Comparison of ENCODE assay signal across 16 cellular contexts in genomic region chr2:122322815-122323214, GRCh38.
DNase-seq lines count a peak whose midpoint lies in the region; ATAC-seq, FAIRE-seq and TF ChIP-seq lines count a peak whose summit lies in the region.
"Had no signal": no experiment of that assay in that cellular context is flagged by ENCODE, and none has a peak within 500 bp of the region (broad histone marks: within the 10 kb centered on the region; RNA-seq: fewer than 3 reads in every experiment).

No MANE protein-coding gene starts in this region.

- DNase-seq in NCI-H82 (lab: John Stamatoyannopoulos, UW): peak; percentile 86
- DNase-seq in K562 (ENCODE audit: extremely low read depth in 1 of 4, low spot score in 3 of 4): no peak
- DNase-seq in iPS-NIHi7 (ENCODE audit: extremely low spot score): peak; percentile 30
- DNase-seq in Right ventricle myocardium superior: no peak
- no peak for DNase-seq in stimulated activated naive CD4-positive, alpha-beta T cell treated with Interleukin-2 at 50 U/mL for 16 hours (lab: John Stamatoyannopoulos, UW)
- no peak for DNase-seq in vagina (ENCODE audit: extremely low spot score in 2 of 2)
- DNase-seq in activated CD8-positive, alpha-beta T cell treated with anti-CD3 and anti-CD28 coated beads, Interleukin-2, amount 10 ng/mL, durations not matched to agents 7 days and 5 days: no peak
- DNase-seq: ACHN; Calu3; CD4-positive, CD25-positive, alpha-beta regulatory T cell; DMS 273 treated with DMSO at 0.1 percent for 48 hours; GM23248; H9; IMR-90 had no signal

- no peak for TF ChIP-seq EP300 in K562 (IDR thresholded peaks at IDR 0.05; ENCODE audit: low read length)

- no peak overlapping the region for H3K4me3 Mint-ChIP-seq in activated CD8-positive, alpha-beta T cell treated with anti-CD3 and anti-CD28 coated beads, Interleukin-2, amount 10 ng/mL, durations not matched to agents 7 days and 5 days
- H3K4me3 Mint-ChIP-seq: CD4-positive, CD25-positive, alpha-beta regulatory T cell; H9 had no signal

- CTCF ChIA-PET in K562 (lab: Yijun Ruan, JAX; ENCODE audit: low intra/inter-chr PET ratio): no interaction called here
- CTCF ChIA-PET in activated CD8-positive, alpha-beta T cell treated with anti-CD3 and anti-CD28 coated beads, Interleukin-2, amount 10 ng/mL, durations not matched to agents 7 days and 5 days (lab: Charles Lee): no interaction called here

- no peaks in the 10 kb centered on the region for H4K20me1 ChIP-seq in K562 (replicated peaks; ENCODE audit: control insufficient read depth, insufficient read depth, low read length)
- H4K20me1 ChIP-seq: BLaER1 treated with 17β-estradiol and CSF1 and Interleukin-3, amounts not matched to agents 10 nM and 100 nM had no signal

- FAIRE-seq in K562 (lab: Jason Lieb, UNC): peak; percentile 54
- FAIRE-seq: GM18507 had no signal

- ATAC-seq in K562 (no peak), Right ventricle myocardium superior (ENCODE audit: poor library complexity) (no peak)
- no peak for ATAC-seq in activated CD8-positive, alpha-beta T cell treated with anti-CD3 and anti-CD28 coated beads, Interleukin-2, amount 10 ng/mL, durations not matched to agents 7 days and 5 days

- no peaks in the 10 kb centered on the region for H3K9me3 Mint-ChIP-seq in activated CD8-positive, alpha-beta T cell treated with anti-CD3 and anti-CD28 coated beads, Interleukin-2, amount 10 ng/mL, durations not matched to agents 7 days and 5 days (ENCODE audit: insufficient read depth)

- TF ChIP-seq CTCF in K562 (IDR thresholded peaks at IDR 0.05 in 2 of 3, conservative IDR thresholded peaks at IDR 0.05 in 1 of 3; ENCODE audit: insufficient read depth in 2 of 3, low read depth in 1 of 3, low read length in 3 of 3) (no peak), vagina (IDR thresholded peaks at IDR 0.05) (no peak)

- H3K9me1 ChIP-seq in K562 (ENCODE audit: control insufficient read depth, insufficient read depth, low read length): no peaks in the 10 kb centered on the region

- TF ChIP-seq POLR2A in K562 (conservative IDR thresholded peaks at IDR 0.05): no peak
- TF ChIP-seq POLR2A in vagina (IDR thresholded peaks at IDR 0.05): no peak

- POLR2A ChIA-PET in K562 (lab: Yijun Ruan, JAX): no interaction called here
- POLR2A ChIA-PET in activated CD8-positive, alpha-beta T cell treated with anti-CD3 and anti-CD28 coated beads, Interleukin-2, amount 10 ng/mL, durations not matched to agents 7 days and 5 days (lab: Charles Lee): no interaction called here

- H3K27me3 ChIP-seq in K562 (ENCODE audit: control insufficient read depth in 2 of 2, insufficient read depth in 2 of 2, low read length in 2 of 2) (no peaks in the 10 kb centered on the region), vagina (no peaks in the 10 kb centered on the region)
- H3K27me3 ChIP-seq: BLaER1 treated with 17β-estradiol and CSF1 and Interleukin-3, amounts not matched to agents 10 nM and 100 nM had no signal

- no peak for TF ChIP-seq RAD21 in K562 (CRISPR knock-in tag; conservative IDR thresholded peaks at IDR 0.05 in 1 of 2, IDR thresholded peaks at IDR 0.05 in 1 of 2)

- in situ Hi-C loops in K562 (cut with MboI): no loop called here

- H3K9me3 ChIP-seq in K562 (replicated peaks; ENCODE audit: control insufficient read depth, insufficient read depth, low read depth, low read length): no peaks in the 10 kb centered on the region
- H3K9me3 ChIP-seq in vagina: no peaks in the 10 kb centered on the region
- H3K9me3 ChIP-seq: BLaER1 treated with 17β-estradiol and CSF1 and Interleukin-3, amounts not matched to agents 10 nM and 100 nM had no signal

- intact Hi-C loops in K562 (cut with micrococcal nuclease) (no loop called here), Right ventricle myocardium superior (cut with DNase I) (no loop called here), vagina (cut with DNase I) (no loop called here)

- no peak overlapping the region for H3K4me3 ChIP-seq in K562
- no peak overlapping the region for H3K4me3 ChIP-seq in vagina
- H3K4me3 ChIP-seq: BLaER1 treated with 17β-estradiol and CSF1 and Interleukin-3, amounts not matched to agents 10 nM and 100 nM; GM23248 had no signal

- no peaks in the 10 kb centered on the region for H3K36me3 Mint-ChIP-seq in activated CD8-positive, alpha-beta T cell treated with anti-CD3 and anti-CD28 coated beads, Interleukin-2, amount 10 ng/mL, durations not matched to agents 7 days and 5 days (ENCODE audit: low read depth)
- H3K36me3 Mint-ChIP-seq: CD4-positive, CD25-positive, alpha-beta regulatory T cell had no signal

- H3K27me3 Mint-ChIP-seq in activated CD8-positive, alpha-beta T cell treated with anti-CD3 and anti-CD28 coated beads, Interleukin-2, amount 10 ng/mL, durations not matched to agents 7 days and 5 days (ENCODE audit: low read depth): no peaks in the 10 kb centered on the region
- H3K27me3 Mint-ChIP-seq: CD4-positive, CD25-positive, alpha-beta regulatory T cell had no signal

- H3K9ac ChIP-seq in K562 (ENCODE audit: insufficient read depth in 1 of 2, low read depth in 2 of 2, low read length in 2 of 2): no peak overlapping the region
- H3K9ac ChIP-seq: BLaER1 treated with 17β-estradiol and CSF1 and Interleukin-3, amounts not matched to agents 10 nM and 100 nM; GM23248 had no signal

- H3K36me3 ChIP-seq in K562 (ENCODE audit: control insufficient read depth, insufficient read depth, low read length): no peaks in the 10 kb centered on the region
- no peaks in the 10 kb centered on the region for H3K36me3 ChIP-seq in vagina
- H3K36me3 ChIP-seq: BLaER1 treated with 17β-estradiol and CSF1 and Interleukin-3, amounts not matched to agents 10 nM and 100 nM had no signal

- no TSS peak for BruUV-seq in K562 (replicated peaks; lab: Mats Ljungman, UMichigan)

- H3K27ac ChIP-seq in K562 (ENCODE audit: extremely low read depth, low read depth, low read length): no peak overlapping the region
- no peak overlapping the region for H3K27ac ChIP-seq in vagina
- H3K27ac ChIP-seq: BLaER1 treated with 17β-estradiol and CSF1 and Interleukin-3, amounts not matched to agents 10 nM and 100 nM; GM23248 had no signal

- H3K27ac Mint-ChIP-seq in activated CD8-positive, alpha-beta T cell treated with anti-CD3 and anti-CD28 coated beads, Interleukin-2, amount 10 ng/mL, durations not matched to agents 7 days and 5 days: no peak overlapping the region
- H3K27ac Mint-ChIP-seq: CD4-positive, CD25-positive, alpha-beta regulatory T cell; H9 had no signal

- WGBS in K562 (ENCODE audit: insufficient coverage, low coverage, missing lambda C conversion rate): 3% methylated on average over 3 of the region's 3 CpGs

- no peak overlapping the region for H2AFZ ChIP-seq in K562 (ENCODE audit: low read depth, low read length)
- H2AFZ ChIP-seq: GM23248 had no signal

- no peaks in the 10 kb centered on the region for H3K4me1 ChIP-seq in K562 (replicated peaks in 1 of 2; ENCODE audit: control insufficient read depth in 2 of 2, insufficient read depth in 2 of 2, low read length in 2 of 2)
- H3K4me1 ChIP-seq in vagina: no peaks in the 10 kb centered on the region

- H3K4me2 ChIP-seq in K562 (ENCODE audit: insufficient read depth, low read length): no peak overlapping the region
- H3K4me2 ChIP-seq: BLaER1 treated with 17β-estradiol and CSF1 and Interleukin-3, amounts not matched to agents 10 nM and 100 nM had no signal

- no peaks in the 10 kb centered on the region for H3K79me2 ChIP-seq in K562 (ENCODE audit: control insufficient read depth, insufficient read depth, low read length)

- no peaks in the 10 kb centered on the region for H3K4me1 Mint-ChIP-seq in activated CD8-positive, alpha-beta T cell treated with anti-CD3 and anti-CD28 coated beads, Interleukin-2, amount 10 ng/mL, durations not matched to agents 7 days and 5 days (ENCODE audit: low read depth)
- H3K4me1 Mint-ChIP-seq: CD4-positive, CD25-positive, alpha-beta regulatory T cell had no signal

TF ChIP-seq in K562, 482 proteins besides CTCF, POLR2A, EP300 and RAD21 (continues in another document):
- no peak for TF ChIP-seq HIVEP1 (CRISPR knock-in tag; IDR thresholded peaks at IDR 0.05)
- TF ChIP-seq NFYB (IDR thresholded peaks at IDR 0.05; ENCODE audit: extremely low read depth, insufficient read length): no peak
- no peak for TF ChIP-seq OTX1 (CRISPR knock-in tag; IDR thresholded peaks at IDR 0.05)
- TF ChIP-seq ZNF212 (CRISPR knock-in tag; IDR thresholded peaks at IDR 0.05): no peak
- TF ChIP-seq, protein P1, sequence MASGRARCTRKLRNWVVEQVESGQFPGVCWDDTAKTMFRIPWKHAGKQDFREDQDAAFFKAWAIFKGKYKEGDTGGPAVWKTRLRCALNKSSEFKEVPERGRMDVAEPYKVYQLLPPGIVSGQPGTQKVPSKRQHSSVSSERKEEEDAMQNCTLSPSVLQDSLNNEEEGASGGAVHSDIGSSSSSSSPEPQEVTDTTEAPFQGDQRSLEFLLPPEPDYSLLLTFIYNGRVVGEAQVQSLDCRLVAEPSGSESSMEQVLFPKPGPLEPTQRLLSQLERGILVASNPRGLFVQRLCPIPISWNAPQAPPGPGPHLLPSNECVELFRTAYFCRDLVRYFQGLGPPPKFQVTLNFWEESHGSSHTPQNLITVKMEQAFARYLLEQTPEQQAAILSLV (tag; IDR thresholded peaks at IDR 0.05): no peak

Comparison
In these comparisons a context has a peak if more than half of its experiments do, and no peak if none do; other contexts are left out.
1. DNase-seq: peak in NCI-H82 (single experiment) and iPS-NIHi7 (single experiment); none in K562 (0 of 4), Right ventricle myocardium superior (single experiment), stimulated activated naive CD4-positive, alpha-beta T cell treated with Interleukin-2 at 50 U/mL for 16 hours (single experiment), vagina (0 of 2) and activated CD8-positive, alpha-beta T cell treated with anti-CD3 and anti-CD28 coated beads, Interleukin-2, amount 10 ng/mL, durations not matched to agents 7 days and 5 days (single experiment).